18 cellular contexts compared by ENCODE assay signal in the genomic region with DNA sequence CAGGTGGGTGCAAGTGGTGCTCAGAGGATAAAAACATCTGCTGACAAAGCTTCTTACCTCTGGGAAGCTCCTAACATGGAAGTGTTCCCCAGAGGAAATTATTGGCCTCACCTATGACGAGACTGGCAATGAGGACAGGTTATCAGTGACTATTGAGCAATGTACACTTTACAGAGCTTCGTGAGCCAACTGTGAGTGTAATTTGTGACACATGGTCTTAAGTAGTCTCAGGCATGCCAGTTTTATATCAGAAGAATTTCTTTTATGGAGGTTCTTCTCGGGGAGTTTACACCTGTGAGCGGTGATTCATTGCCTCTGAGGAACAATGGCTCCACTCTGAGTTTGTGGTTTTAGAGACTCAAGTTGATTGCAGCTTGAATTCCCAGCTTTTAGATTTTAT. TPM values are rescaled to one million over a fixed set of nuclear protein-coding genes. Genes with fewer than 3 reads are reported as not detected.
DNase-seq lines count a peak whose midpoint lies in the region; ATAC-seq, FAIRE-seq and TF ChIP-seq lines count a peak whose summit lies in the region.
"Had no signal": no experiment of that assay in that cellular context is flagged by ENCODE, and none has a peak within 500 bp of the region (broad histone marks: within the 10 kb centered on the region; RNA-seq: fewer than 3 reads in every experiment).

No MANE protein-coding gene starts in this region.

- CTCF ChIA-PET in PC-3 (lab: Charles Lee), result interaction anchor here (0.5 to 0.7 kb wide), 3 partner anchors 11 to 918 kb away, joined by 3 to 4 read pairs (median 4); no protein-coding TSS in a partner anchor

- no peak overlapping the region; the same call in 1 of the 2 replicates for H3K4me3 ChIP-seq in PC-3 (ENCODE audit: low read length)
- H3K4me3 ChIP-seq in Karpas-422 (ENCODE audit: low read length), result no peak overlapping the region

- peak; percentile 84 for FAIRE-seq in H54 (lab: Jason Lieb, UNC)

- no peak for TF ChIP-seq CTCF in PC-3 (conservative IDR thresholded peaks at IDR 0.05; ENCODE audit: low read depth, low read length)

- ATAC-seq in PC-3, result peak; percentile 83
- no peak for ATAC-seq in HG03108 (IDR thresholded peaks at IDR 0.05; ENCODE audit: unreplicated experiment)
- ATAC-seq: activated naive CD8-positive, alpha-beta T cell treated with anti-CD3 and anti-CD28 coated beads, Interleukin-2, amount 50 U/mL, for 24 hours had no signal

- H4K20me1 ChIP-seq in PC-3 (ENCODE audit: low read length), result no peaks in the 10 kb centered on the region
- H4K20me1 ChIP-seq in Karpas-422 (ENCODE audit: insufficient read depth, low read depth, low read length), result no peaks in the 10 kb centered on the region

- no peaks in the 10 kb centered on the region for H3K27me3 ChIP-seq in PC-3 (ENCODE audit: low read length)
- H3K27me3 ChIP-seq in Karpas-422 (ENCODE audit: low read length), result no peaks in the 10 kb centered on the region

- H3K9me2 ChIP-seq in PC-3 (replicated peaks; ENCODE audit: low read length) (no peaks in the 10 kb centered on the region), Karpas-422 (replicated peaks; ENCODE audit: insufficient read depth, low read length) (no peaks in the 10 kb centered on the region)

- H2AFZ ChIP-seq in PC-3 (ENCODE audit: low read length), result no peak overlapping the region
- no peak overlapping the region for H2AFZ ChIP-seq in Karpas-422 (ENCODE audit: low read length)

- no TSS peak for BruUV-seq in PC-3 (replicated peaks; lab: Mats Ljungman, UMichigan)

- DNase-seq in H54 (ENCODE audit: insufficient read length, low spot score), result no peak
- DNase-seq in PC-3, result peak; percentile 96
- DNase-seq in glomerular visceral epithelial cell (ENCODE audit: extremely low spot score), result peak; percentile 48
- peak; percentile 92 for DNase-seq in renal cortical epithelial cell (ENCODE audit: low read depth)
- DNase-seq in COLO668 (lab: John Stamatoyannopoulos, UW; ENCODE audit: unreplicated experiment), result no peak
- no peak for DNase-seq in Karpas-422
- no peak for DNase-seq in dermis blood vessel endothelial cell
- DNase-seq: activated CD4-positive, alpha-beta T cell treated with anti-CD3 and anti-CD28 coated beads for 48 hours; activated naive CD8-positive, alpha-beta T cell treated with anti-CD3 and anti-CD28 coated beads, Interleukin-2, amount 50 U/mL, for 24 hours; activated T-cell treated with anti-CD3 and anti-CD28 coated beads, Interleukin-2, amount 50 U/mL, for 1 hour; Kasumi-1; naive B cell; NCI-H2029; NCI-H82; retina; RPMI8226; stimulated activated CD4-positive, alpha-beta T cell treated with anti-CD3 and anti-CD28 coated beads, Interleukin-2, amount 100 ng/mL, for 24 hours had no signal

- H3F3A ChIP-seq in PC-3 (ENCODE audit: low read length, unreplicated experiment), result peaks cover 8% of the 10 kb centered on the region

- H3K36me3 ChIP-seq in PC-3 (ENCODE audit: low read depth, low read length) (no peaks in the 10 kb centered on the region), Karpas-422 (ENCODE audit: insufficient read depth, low read length) (no peaks in the 10 kb centered on the region)

- no peaks in the 10 kb centered on the region for H3K9me3 ChIP-seq in PC-3 (ENCODE audit: low read length)
- no peaks in the 10 kb centered on the region for H3K9me3 ChIP-seq in Karpas-422 (ENCODE audit: low read length)

- peaks cover 41% of the 10 kb centered on the region for H3K4me1 ChIP-seq in PC-3 (ENCODE audit: insufficient read depth, low read length)
- peaks cover 5% of the 10 kb centered on the region for H3K4me1 ChIP-seq in Karpas-422 (ENCODE audit: low read length)

- no peaks in the 10 kb centered on the region for H3K79me2 ChIP-seq in PC-3 (ENCODE audit: low read length)
- H3K79me2 ChIP-seq in Karpas-422 (ENCODE audit: low read length), result no peaks in the 10 kb centered on the region

- POLR2A ChIA-PET in PC-3 (lab: Charles Lee; ENCODE audit: unreplicated experiment), result no interaction called here

- TF ChIP-seq POLR2A in H54 (IDR thresholded peaks at IDR 0.05; ENCODE audit: low read depth, low read length), result no peak

- H3K27ac ChIP-seq in PC-3 (ENCODE audit: low read length) (peak overlapping the region; percentile 88), Karpas-422 (ENCODE audit: low read length) (no peak overlapping the region)

- intact Hi-C loops in PC-3 (cut with micrococcal nuclease), result loop anchor here (1.0 to 5.0 kb wide), 3 partner anchors 10 to 60 kb away; no protein-coding TSS in a partner anchor

- H3K4me2 ChIP-seq in PC-3 (ENCODE audit: low read length) (peak overlapping the region; percentile 58), Karpas-422 (ENCODE audit: low read depth, low read length, poor library complexity, severe bottlenecking) (no peak overlapping the region)

- H3K9ac ChIP-seq in PC-3 (ENCODE audit: low read length) (peak overlapping the region; percentile 67; the same call in 1 of the 2 replicates), Karpas-422 (ENCODE audit: low read length) (no peak overlapping the region)

RNA-seq across cellular contexts. Expression of a gene that starts 11.3 kb away (rescaled TPM):
- total RNA-seq in PC-3 (2014; rRNA removed), result 0.04 TPM in 1 of 2 replicates, not detected in the other
- 2.8 and 3.3 TPM in 2 replicates for total RNA-seq in renal cortical epithelial cell
- total RNA-seq in Karpas-422 (2014; rRNA removed; shearing (Covaris generic); ENCODE audit: low replicate concordance), result 0.52 and 0.54 TPM in 2 replicates
- total RNA-seq in dermis blood vessel endothelial cell, result 0.68 and 1.1 TPM in 2 replicates

Comparison
In these comparisons a context has a peak if more than half of its experiments do, and no peak if none do; other contexts are left out.
1. DNase-seq: peak in PC-3 (single experiment), glomerular visceral epithelial cell (single experiment) and renal cortical epithelial cell (single experiment); none in H54 (single experiment), COLO668 (single experiment), Karpas-422 (single experiment) and dermis blood vessel endothelial cell (single experiment).